1 cellular context compared by ENCODE assay signal in the genomic region with DNA sequence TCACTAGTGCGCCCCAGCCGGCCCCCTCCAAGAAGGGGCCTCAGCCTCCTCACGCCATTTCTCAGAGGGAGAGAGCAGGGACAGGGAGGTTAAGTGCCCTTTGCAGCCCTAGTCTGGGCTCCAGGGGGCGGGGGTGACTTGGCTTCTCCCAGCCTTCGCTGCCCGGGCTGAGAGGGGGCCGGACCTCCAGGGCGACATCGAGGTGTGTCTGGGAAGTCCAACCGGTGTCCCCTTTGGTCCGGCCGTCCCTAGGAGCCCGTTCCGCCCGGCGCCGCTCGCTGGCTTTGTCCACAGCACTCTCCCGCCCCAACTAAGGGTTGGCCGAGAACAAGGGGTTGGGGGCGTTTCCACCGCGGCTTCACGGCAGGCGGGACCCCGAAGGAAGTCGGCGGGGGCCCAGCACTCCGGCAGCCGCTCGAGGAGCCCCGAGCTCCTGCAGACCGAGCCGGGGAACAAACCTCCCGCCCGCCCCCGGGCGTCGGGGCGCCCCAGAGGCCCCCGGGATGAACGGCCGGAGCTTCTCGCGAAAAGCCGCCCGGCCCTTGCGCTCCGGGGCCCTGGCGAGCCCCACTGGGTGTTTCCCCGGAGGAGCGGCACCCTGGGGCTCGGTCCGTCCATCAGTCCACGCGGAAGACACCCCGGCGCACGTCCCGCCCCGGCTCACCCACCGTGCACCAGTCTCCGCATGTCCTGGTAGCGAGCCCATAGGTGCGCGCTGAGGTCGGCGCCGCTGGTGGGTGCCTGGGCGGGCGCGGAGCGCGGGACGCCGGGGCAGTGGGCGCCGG.
TF ChIP-seq lines count a peak whose summit lies in the region.

No MANE protein-coding gene starts in this region.

TF ChIP-seq in WTC11, 78 proteins besides CTCF, POLR2A, EP300 and RAD21:
- TF ChIP-seq FOXP1 (CRISPR knock-in tag; IDR thresholded peaks at IDR 0.05; ENCODE audit: borderline replicate concordance) (no peak), E2F5 (CRISPR knock-in tag; IDR thresholded peaks at IDR 0.05) (peak; percentile 27; the same call in 1 of the 2 replicates), FOXJ3 (CRISPR knock-in tag; IDR thresholded peaks at IDR 0.05; ENCODE audit: borderline replicate concordance) (no peak), EMX1 (CRISPR knock-in tag; IDR thresholded peaks at IDR 0.05) (no peak), GABPB1 (CRISPR knock-in tag; IDR thresholded peaks at IDR 0.05) (no peak), ZNF423 (CRISPR knock-in tag; IDR thresholded peaks at IDR 0.05) (peak; percentile 59), OVOL2 (CRISPR knock-in tag; IDR thresholded peaks at IDR 0.05; ENCODE audit: borderline replicate concordance) (no peak), E2F4 (CRISPR knock-in tag; IDR thresholded peaks at IDR 0.05; ENCODE audit: borderline replicate concordance, low read depth) (no peak), TCF7 (CRISPR knock-in tag; IDR thresholded peaks at IDR 0.05; ENCODE audit: low read depth) (no peak; the same call in 1 of the 2 replicates), JAZF1 (CRISPR knock-in tag; IDR thresholded peaks at IDR 0.05) (no peak), NFATC4 (CRISPR knock-in tag; IDR thresholded peaks at IDR 0.05) (no peak), ZNF396 (CRISPR knock-in tag; IDR thresholded peaks at IDR 0.05; ENCODE audit: borderline replicate concordance) (no peak), FOXK1 (CRISPR knock-in tag; IDR thresholded peaks at IDR 0.05) (peak; percentile 49; the same call in 1 of the 2 replicates), JUN (CRISPR knock-in tag; IDR thresholded peaks at IDR 0.05) (no peak), ATF1 (CRISPR knock-in tag; IDR thresholded peaks at IDR 0.05) (0 out of 2 replicates have a peak, but pooled peaks have one; percentile 49), ZNF263 (CRISPR knock-in tag; IDR thresholded peaks at IDR 0.05; ENCODE audit: low read depth) (no peak), CREM (CRISPR knock-in tag; IDR thresholded peaks at IDR 0.05) (no peak), ELF4 (CRISPR knock-in tag; IDR thresholded peaks at IDR 0.05; ENCODE audit: low read depth) (no peak), NR1H2 (CRISPR knock-in tag; IDR thresholded peaks at IDR 0.05) (no peak)
- TF ChIP-seq, protein P1, sequence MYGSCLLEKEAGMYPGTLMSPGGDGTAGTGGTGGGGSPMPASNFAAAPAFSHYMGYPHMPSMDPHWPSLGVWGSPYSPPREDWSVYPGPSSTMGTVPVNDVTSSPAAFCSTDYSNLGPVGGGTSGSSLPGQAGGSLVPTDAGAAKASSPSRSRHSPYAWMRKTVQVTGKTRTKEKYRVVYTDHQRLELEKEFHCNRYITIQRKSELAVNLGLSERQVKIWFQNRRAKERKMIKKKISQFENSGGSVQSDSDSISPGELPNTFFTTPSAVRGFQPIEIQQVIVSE (CRISPR knock-in tag; IDR thresholded peaks at IDR 0.05; ENCODE audit: borderline replicate concordance): no peak
- TF ChIP-seq, protein P2, sequence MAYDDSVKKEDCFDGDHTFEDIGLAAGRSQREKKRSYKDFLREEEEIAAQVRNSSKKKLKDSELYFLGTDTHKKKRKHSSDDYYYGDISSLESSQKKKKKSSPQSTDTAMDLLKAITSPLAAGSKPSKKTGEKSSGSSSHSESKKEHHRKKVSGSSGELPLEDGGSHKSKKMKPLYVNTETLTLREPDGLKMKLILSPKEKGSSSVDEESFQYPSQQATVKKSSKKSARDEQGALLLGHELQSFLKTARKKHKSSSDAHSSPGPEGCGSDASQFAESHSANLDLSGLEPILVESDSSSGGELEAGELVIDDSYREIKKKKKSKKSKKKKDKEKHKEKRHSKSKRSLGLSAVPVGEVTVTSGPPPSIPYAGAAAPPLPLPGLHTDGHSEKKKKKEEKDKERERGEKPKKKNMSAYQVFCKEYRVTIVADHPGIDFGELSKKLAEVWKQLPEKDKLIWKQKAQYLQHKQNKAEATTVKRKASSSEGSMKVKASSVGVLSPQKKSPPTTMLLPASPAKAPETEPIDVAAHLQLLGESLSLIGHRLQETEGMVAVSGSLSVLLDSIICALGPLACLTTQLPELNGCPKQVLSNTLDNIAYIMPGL (CRISPR knock-in tag; IDR thresholded peaks at IDR 0.05): peak; percentile 43; the same call in 1 of the 2 replicates
- TF ChIP-seq, protein P3, sequence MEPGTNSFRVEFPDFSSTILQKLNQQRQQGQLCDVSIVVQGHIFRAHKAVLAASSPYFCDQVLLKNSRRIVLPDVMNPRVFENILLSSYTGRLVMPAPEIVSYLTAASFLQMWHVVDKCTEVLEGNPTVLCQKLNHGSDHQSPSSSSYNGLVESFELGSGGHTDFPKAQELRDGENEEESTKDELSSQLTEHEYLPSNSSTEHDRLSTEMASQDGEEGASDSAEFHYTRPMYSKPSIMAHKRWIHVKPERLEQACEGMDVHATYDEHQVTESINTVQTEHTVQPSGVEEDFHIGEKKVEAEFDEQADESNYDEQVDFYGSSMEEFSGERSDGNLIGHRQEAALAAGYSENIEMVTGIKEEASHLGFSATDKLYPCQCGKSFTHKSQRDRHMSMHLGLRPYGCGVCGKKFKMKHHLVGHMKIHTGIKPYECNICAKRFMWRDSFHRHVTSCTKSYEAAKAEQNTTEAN (CRISPR knock-in tag; IDR thresholded peaks at IDR 0.05): no peak
- TF ChIP-seq, protein P4, sequence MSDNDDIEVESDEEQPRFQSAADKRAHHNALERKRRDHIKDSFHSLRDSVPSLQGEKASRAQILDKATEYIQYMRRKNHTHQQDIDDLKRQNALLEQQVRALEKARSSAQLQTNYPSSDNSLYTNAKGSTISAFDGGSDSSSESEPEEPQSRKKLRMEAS (CRISPR knock-in tag; IDR thresholded peaks at IDR 0.05): no peak; the same call in 1 of the 2 replicates
- TF ChIP-seq, protein P5, sequence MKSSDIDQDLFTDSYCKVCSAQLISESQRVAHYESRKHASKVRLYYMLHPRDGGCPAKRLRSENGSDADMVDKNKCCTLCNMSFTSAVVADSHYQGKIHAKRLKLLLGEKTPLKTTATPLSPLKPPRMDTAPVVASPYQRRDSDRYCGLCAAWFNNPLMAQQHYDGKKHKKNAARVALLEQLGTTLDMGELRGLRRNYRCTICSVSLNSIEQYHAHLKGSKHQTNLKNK (CRISPR knock-in tag; IDR thresholded peaks at IDR 0.05): no peak
- TF ChIP-seq, protein P6, sequence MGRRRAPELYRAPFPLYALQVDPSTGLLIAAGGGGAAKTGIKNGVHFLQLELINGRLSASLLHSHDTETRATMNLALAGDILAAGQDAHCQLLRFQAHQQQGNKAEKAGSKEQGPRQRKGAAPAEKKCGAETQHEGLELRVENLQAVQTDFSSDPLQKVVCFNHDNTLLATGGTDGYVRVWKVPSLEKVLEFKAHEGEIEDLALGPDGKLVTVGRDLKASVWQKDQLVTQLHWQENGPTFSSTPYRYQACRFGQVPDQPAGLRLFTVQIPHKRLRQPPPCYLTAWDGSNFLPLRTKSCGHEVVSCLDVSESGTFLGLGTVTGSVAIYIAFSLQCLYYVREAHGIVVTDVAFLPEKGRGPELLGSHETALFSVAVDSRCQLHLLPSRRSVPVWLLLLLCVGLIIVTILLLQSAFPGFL (CRISPR knock-in tag; IDR thresholded peaks at IDR 0.05; ENCODE audit: borderline replicate concordance): no peak
- TF ChIP-seq, protein P7, sequence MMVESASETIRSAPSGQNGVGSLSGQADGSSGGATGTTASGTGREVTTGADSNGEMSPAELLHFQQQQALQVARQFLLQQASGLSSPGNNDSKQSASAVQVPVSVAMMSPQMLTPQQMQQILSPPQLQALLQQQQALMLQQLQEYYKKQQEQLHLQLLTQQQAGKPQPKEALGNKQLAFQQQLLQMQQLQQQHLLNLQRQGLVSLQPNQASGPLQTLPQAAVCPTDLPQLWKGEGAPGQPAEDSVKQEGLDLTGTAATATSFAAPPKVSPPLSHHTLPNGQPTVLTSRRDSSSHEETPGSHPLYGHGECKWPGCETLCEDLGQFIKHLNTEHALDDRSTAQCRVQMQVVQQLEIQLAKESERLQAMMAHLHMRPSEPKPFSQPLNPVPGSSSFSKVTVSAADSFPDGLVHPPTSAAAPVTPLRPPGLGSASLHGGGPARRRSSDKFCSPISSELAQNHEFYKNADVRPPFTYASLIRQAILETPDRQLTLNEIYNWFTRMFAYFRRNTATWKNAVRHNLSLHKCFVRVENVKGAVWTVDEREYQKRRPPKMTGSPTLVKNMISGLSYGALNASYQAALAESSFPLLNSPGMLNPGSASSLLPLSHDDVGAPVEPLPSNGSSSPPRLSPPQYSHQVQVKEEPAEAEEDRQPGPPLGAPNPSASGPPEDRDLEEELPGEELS (CRISPR knock-in tag; IDR thresholded peaks at IDR 0.05): no peak
- TF ChIP-seq, protein P8, sequence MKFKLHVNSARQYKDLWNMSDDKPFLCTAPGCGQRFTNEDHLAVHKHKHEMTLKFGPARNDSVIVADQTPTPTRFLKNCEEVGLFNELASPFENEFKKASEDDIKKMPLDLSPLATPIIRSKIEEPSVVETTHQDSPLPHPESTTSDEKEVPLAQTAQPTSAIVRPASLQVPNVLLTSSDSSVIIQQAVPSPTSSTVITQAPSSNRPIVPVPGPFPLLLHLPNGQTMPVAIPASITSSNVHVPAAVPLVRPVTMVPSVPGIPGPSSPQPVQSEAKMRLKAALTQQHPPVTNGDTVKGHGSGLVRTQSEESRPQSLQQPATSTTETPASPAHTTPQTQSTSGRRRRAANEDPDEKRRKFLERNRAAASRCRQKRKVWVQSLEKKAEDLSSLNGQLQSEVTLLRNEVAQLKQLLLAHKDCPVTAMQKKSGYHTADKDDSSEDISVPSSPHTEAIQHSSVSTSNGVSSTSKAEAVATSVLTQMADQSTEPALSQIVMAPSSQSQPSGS (CRISPR knock-in tag; IDR thresholded peaks at IDR 0.05; ENCODE audit: borderline replicate concordance, low read depth): no peak
- TF ChIP-seq, protein P9, sequence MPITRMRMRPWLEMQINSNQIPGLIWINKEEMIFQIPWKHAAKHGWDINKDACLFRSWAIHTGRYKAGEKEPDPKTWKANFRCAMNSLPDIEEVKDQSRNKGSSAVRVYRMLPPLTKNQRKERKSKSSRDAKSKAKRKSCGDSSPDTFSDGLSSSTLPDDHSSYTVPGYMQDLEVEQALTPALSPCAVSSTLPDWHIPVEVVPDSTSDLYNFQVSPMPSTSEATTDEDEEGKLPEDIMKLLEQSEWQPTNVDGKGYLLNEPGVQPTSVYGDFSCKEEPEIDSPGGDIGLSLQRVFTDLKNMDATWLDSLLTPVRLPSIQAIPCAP (CRISPR knock-in tag; IDR thresholded peaks at IDR 0.05): no peak
